ENCODE assay signal across 14 cellular contexts in the genomic region with DNA sequence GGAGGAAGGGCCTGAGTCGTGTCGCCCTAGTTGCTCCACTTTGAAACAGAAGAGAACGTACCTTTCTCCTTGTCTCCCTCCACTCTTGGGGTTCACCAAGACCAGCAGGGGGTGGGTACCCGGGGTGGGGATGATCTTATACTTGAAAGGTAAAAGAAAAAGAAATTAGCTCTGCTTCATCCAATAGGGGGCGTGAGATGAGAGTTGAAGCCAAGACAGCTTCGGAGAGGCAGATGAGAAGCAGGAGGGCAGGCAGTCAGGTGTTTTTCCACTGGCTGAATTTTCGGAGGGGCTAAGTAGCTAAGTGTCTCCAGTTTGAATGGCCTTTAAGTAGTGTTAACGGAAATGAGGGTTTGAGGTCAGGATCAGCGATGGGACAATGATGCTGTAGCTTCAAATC.
A peak's percentile ranks its signal among the peaks of the same experiment; 100 is the strongest.
DNase-seq lines count a peak whose midpoint lies in the region; FAIRE-seq and TF ChIP-seq lines count a peak whose summit lies in the region.
"Had no signal": no experiment of that assay in that cellular context is flagged by ENCODE, and none has a peak within 500 bp of the region (broad histone marks: within the 10 kb centered on the region; RNA-seq: fewer than 3 reads in every experiment).

No MANE protein-coding gene starts in this region.

- H3K36me3 Mint-ChIP-seq in activated CD4-positive, alpha-beta T cell treated with anti-CD3 and anti-CD28 coated beads, Interleukin-2, amount 10 ng/mL, durations not matched to agents 7 days and 5 days (ENCODE audit: low read depth), result no peaks in the 10 kb centered on the region

- peak; percentile 43 for TF ChIP-seq CTCF in D721Med (IDR thresholded peaks at IDR 0.05; ENCODE audit: insufficient read depth, missing control alignments)

- H3K27ac Mint-ChIP-seq in activated CD4-positive, alpha-beta T cell treated with anti-CD3 and anti-CD28 coated beads, Interleukin-2, amount 10 ng/mL, durations not matched to agents 7 days and 5 days, result no peak overlapping the region
- H3K27ac Mint-ChIP-seq: T-helper 17 cell had no signal

- no peak overlapping the region for H3K4me3 Mint-ChIP-seq in activated CD4-positive, alpha-beta T cell treated with anti-CD3 and anti-CD28 coated beads, Interleukin-2, amount 10 ng/mL, durations not matched to agents 7 days and 5 days
- H3K4me3 Mint-ChIP-seq: activated T-cell treated with anti-CD3 and anti-CD28 coated beads, Interleukin-2, amount 50 U/mL, for 4 hours; central memory CD8-positive, alpha-beta T cell; T-helper 17 cell had no signal

- POLR2A ChIA-PET in activated CD4-positive, alpha-beta T cell treated with anti-CD3 and anti-CD28 coated beads, Interleukin-2, amount 10 ng/mL, durations not matched to agents 7 days and 5 days (lab: Charles Lee), result no interaction called here

- H3K4me3 ChIP-seq in H7 (ENCODE audit: insufficient read depth, low read depth, low read length), result no peak overlapping the region

- peaks cover 2% of the 10 kb centered on the region for H3K27me3 Mint-ChIP-seq in activated CD4-positive, alpha-beta T cell treated with anti-CD3 and anti-CD28 coated beads, Interleukin-2, amount 10 ng/mL, durations not matched to agents 7 days and 5 days

- no peak for FAIRE-seq in D721Med (lab: Jason Lieb, UNC)

- no peaks in the 10 kb centered on the region for H3K36me3 ChIP-seq in H7 (replicated peaks; ENCODE audit: control insufficient read depth, insufficient read depth, low read length)

- no peaks in the 10 kb centered on the region; the same call in 1 of the 2 replicates for H3K27me3 ChIP-seq in H7 (ENCODE audit: control insufficient read depth, insufficient read depth, low read length)

- CTCF ChIA-PET in activated CD4-positive, alpha-beta T cell treated with anti-CD3 and anti-CD28 coated beads, Interleukin-2, amount 10 ng/mL, durations not matched to agents 7 days and 5 days (lab: Charles Lee), result interaction anchor here (1.1 to 5.3 kb wide), 2 partner anchors 20 to 279 kb away, joined by 3 to 40 read pairs; no protein-coding TSS in a partner anchor

- DNase-seq in D721Med (ENCODE audit: insufficient read length, low spot score), result no peak
- peak; percentile 76 for DNase-seq in H7
- DNase-seq in RPMI8226, result peak; percentile 26
- DNase-seq in germinal center (ENCODE audit: low spot score), result peak; percentile 32
- no peak for DNase-seq in stimulated activated CD4-positive, alpha-beta T cell treated with anti-CD3 and anti-CD28 coated beads, Interleukin-2, amount 100 ng/mL, for 48 hours
- no peak for DNase-seq in NCI-H748 (lab: John Stamatoyannopoulos, UW; ENCODE audit: unreplicated experiment)
- no peak for DNase-seq in activated CD4-positive, alpha-beta T cell treated with anti-CD3 and anti-CD28 coated beads, Interleukin-2, amount 10 ng/mL, durations not matched to agents 7 days and 5 days
- DNase-seq in NCI-H2107 (lab: John Stamatoyannopoulos, UW), result no peak
- DNase-seq: activated T-cell treated with anti-CD3 and anti-CD28 coated beads, Interleukin-2, amount 50 U/mL, for 4 hours; DMS153; mesenchymal stem cell; right cardiac atrium; T-helper 17 cell had no signal

- H3K9me3 Mint-ChIP-seq in activated CD4-positive, alpha-beta T cell treated with anti-CD3 and anti-CD28 coated beads, Interleukin-2, amount 10 ng/mL, durations not matched to agents 7 days and 5 days, result no peaks in the 10 kb centered on the region
- H3K9me3 Mint-ChIP-seq: activated T-cell treated with anti-CD3 and anti-CD28 coated beads, Interleukin-2, amount 50 U/mL, for 4 hours; central memory CD8-positive, alpha-beta T cell had no signal

- peaks cover 4% of the 10 kb centered on the region for H3K4me1 Mint-ChIP-seq in activated CD4-positive, alpha-beta T cell treated with anti-CD3 and anti-CD28 coated beads, Interleukin-2, amount 10 ng/mL, durations not matched to agents 7 days and 5 days

Comparison
In these comparisons a context has a peak if more than half of its experiments do, and no peak if none do; other contexts are left out.
1. DNase-seq: peak in H7 (single experiment), RPMI8226 (single experiment) and germinal center (single experiment); none in D721Med (single experiment), stimulated activated CD4-positive, alpha-beta T cell treated with anti-CD3 and anti-CD28 coated beads, Interleukin-2, amount 100 ng/mL, for 48 hours (0 of 2), NCI-H748 (single experiment), activated CD4-positive, alpha-beta T cell treated with anti-CD3 and anti-CD28 coated beads, Interleukin-2, amount 10 ng/mL, durations not matched to agents 7 days and 5 days (single experiment) and NCI-H2107 (single experiment).